ENCODE assay signal across 12 cellular contexts in the genomic region with DNA sequence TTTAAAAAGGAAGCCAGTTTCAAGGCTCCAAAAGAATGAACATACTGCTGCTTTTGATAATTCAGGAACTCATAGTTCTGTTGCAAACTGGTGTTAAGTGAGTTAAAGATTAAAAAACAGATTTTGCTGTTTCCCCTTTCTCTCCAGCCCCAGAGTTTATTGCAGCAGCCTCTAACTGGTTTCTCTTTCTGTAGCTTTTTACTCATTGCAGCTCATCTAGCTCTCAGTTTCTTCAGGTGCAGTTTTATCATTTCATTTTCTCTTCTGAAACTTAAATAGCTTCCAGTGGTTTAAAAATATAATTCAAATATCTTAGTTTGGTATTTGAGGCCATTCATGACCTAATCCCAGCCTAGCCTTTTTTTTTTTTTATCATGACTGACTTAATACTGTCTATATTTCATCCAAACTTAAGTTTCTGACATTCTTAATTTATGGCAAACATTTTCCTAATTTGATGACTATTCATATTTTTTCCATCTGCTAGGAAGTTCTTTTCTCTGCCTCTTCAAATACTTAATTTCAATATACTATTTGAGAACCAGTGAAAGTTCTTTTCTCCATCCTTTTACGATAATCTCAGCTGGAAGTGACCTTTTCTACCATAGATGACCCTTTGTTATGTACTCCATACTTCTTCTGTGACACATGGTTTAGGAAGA.
DNase-seq lines count a peak whose midpoint lies in the region; ATAC-seq lines count a peak whose summit lies in the region.
"Had no signal": no experiment of that assay in that cellular context is flagged by ENCODE, and none has a peak within 500 bp of the region (broad histone marks: within the 10 kb centered on the region; RNA-seq: fewer than 3 reads in every experiment).

No MANE protein-coding gene starts in this region.

- H3K9me3 ChIP-seq in HAP-1: no peaks in the 10 kb centered on the region

- H3K27me3 ChIP-seq in HAP-1 (ENCODE audit: low read depth): no peaks in the 10 kb centered on the region

- intact Hi-C loops in activated CD4-positive, alpha-beta T cell treated with anti-CD3 and anti-CD28 coated beads for 36 hours (cut with DNase I, micrococcal nuclease): no loop called here

- CTCF ChIA-PET in activated CD4-positive, alpha-beta T cell treated with anti-CD3 and anti-CD28 coated beads for 36 hours (lab: Charles Lee): interaction anchor here (0.5 to 0.6 kb wide), 2 partner anchors 16 to 720 kb away, joined by 3 read pairs; no protein-coding TSS in a partner anchor

- DNase-seq in OCI-M1 (lab: John Stamatoyannopoulos, UW): peak; percentile 6
- no peak for DNase-seq in LoVo (ENCODE audit: low spot score)
- no peak for DNase-seq in activated CD4-positive, alpha-beta T cell treated with anti-CD3 and anti-CD28 coated beads for 36 hours
- no peak for DNase-seq in NCI-H510A treated with DMSO at 0.1 percent for 48 hours (lab: John Stamatoyannopoulos, UW)
- no peak for DNase-seq in HAP-1 (ENCODE audit: low spot score in 2 of 2)
- DNase-seq: COR-L47, NCI-H2081 treated with DMSO at 0.1 percent for 48 hours had no signal

- no peak overlapping the region for H3K27ac Mint-ChIP-seq in activated CD4-positive, alpha-beta T cell treated with anti-CD3 and anti-CD28 coated beads for 36 hours

- H3K36me3 ChIP-seq in HAP-1 (replicated peaks): no peaks in the 10 kb centered on the region

- in situ Hi-C loops in HAP-1 (cut with MboI; ENCODE audit: low sequenced_read_pairs): no loop called here

- no peak overlapping the region for H3K4me3 ChIP-seq in HAP-1
- H3K4me3 ChIP-seq: smooth muscle cell had no signal

- H3K4me3 Mint-ChIP-seq in activated CD4-positive, alpha-beta T cell treated with anti-CD3 and anti-CD28 coated beads for 36 hours: no peak overlapping the region
- H3K4me3 Mint-ChIP-seq: neural crest cell had no signal

- POLR2A ChIA-PET in activated CD4-positive, alpha-beta T cell treated with anti-CD3 and anti-CD28 coated beads for 36 hours (lab: Charles Lee): no interaction called here

- H3K9me3 Mint-ChIP-seq in activated CD4-positive, alpha-beta T cell treated with anti-CD3 and anti-CD28 coated beads for 36 hours (ENCODE audit: low read depth): peaks cover 5% of the 10 kb centered on the region
- H3K9me3 Mint-ChIP-seq: neural crest cell had no signal

- H3K27me3 Mint-ChIP-seq in activated CD4-positive, alpha-beta T cell treated with anti-CD3 and anti-CD28 coated beads for 36 hours: no peaks in the 10 kb centered on the region

- no peaks in the 10 kb centered on the region for H3K4me1 Mint-ChIP-seq in activated CD4-positive, alpha-beta T cell treated with anti-CD3 and anti-CD28 coated beads for 36 hours
- H3K4me1 Mint-ChIP-seq: neural crest cell had no signal

- no peaks in the 10 kb centered on the region for H3K36me3 Mint-ChIP-seq in activated CD4-positive, alpha-beta T cell treated with anti-CD3 and anti-CD28 coated beads for 36 hours (ENCODE audit: low read depth)

- ATAC-seq in GM19023 (IDR thresholded peaks at IDR 0.05; ENCODE audit: unreplicated experiment) (peak; percentile 80), GM21576 (IDR thresholded peaks at IDR 0.05; ENCODE audit: unreplicated experiment) (peak; percentile 79), HG03064 (IDR thresholded peaks at IDR 0.05; ENCODE audit: low read depth, unreplicated experiment) (peak; percentile 80)
- no peak for ATAC-seq in activated CD4-positive, alpha-beta T cell treated with anti-CD3 and anti-CD28 coated beads for 36 hours

- H3K4me1 ChIP-seq in HAP-1: no peaks in the 10 kb centered on the region
